8 cellular contexts compared by ENCODE assay signal in the genomic region with DNA sequence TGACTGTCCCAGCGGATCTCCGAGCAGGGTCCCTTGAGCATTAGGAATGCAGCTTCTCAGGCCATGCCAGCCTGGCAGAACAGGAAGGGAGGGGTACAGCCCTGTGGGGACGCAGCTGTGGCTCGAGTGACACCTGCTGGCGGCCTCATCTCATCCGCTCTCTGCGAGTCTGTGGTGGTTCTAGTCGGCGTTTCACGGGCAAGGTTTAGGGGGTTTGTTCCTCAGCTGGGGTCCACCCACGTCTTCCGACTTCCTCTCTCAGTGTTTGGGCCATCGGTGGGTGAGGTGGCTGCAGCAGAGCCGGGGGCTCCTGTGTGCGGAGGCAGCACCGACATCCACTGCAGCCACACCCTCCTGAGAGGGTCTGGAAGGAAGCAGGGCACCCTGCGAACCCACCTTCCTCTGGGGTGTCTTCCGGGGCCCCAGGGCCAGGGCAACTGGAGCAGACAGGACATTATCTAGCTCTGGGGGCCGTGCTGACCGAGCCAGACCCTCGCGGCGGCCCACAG. TPM values are rescaled to one million over a fixed set of nuclear protein-coding genes. Genes with fewer than 3 reads are reported as not detected.
A peak's percentile ranks its signal among the peaks of the same experiment; 100 is the strongest.
DNase-seq lines count a peak whose midpoint lies in the region; ATAC-seq and TF ChIP-seq lines count a peak whose summit lies in the region.

No MANE protein-coding gene starts in this region.

- H3K27ac Mint-ChIP-seq in CD4-positive, alpha-beta T cell, result no peak overlapping the region
- no peak overlapping the region for H3K27ac Mint-ChIP-seq in nephron

- no peaks in the 10 kb centered on the region for H3K36me3 ChIP-seq in PC-9 (ENCODE audit: low read depth)
- no peaks in the 10 kb centered on the region for H3K36me3 ChIP-seq in esophagus muscularis mucosa

- peaks cover 11% of the 10 kb centered on the region for H3K4me1 Mint-ChIP-seq in CD4-positive, alpha-beta T cell (ENCODE audit: low read depth)
- no peaks in the 10 kb centered on the region for H3K4me1 Mint-ChIP-seq in nephron

- H4K20me1 ChIP-seq in PC-9 (ENCODE audit: insufficient read depth), result no peaks in the 10 kb centered on the region

- H3K4me3 ChIP-seq in HFF-Myc (replicated peaks; ENCODE audit: low read depth, low read length) (no peak overlapping the region), PC-9 (peak overlapping the region; percentile 37; the same call in 1 of the 2 replicates), esophagus muscularis mucosa (peak overlapping the region in 2 of 4 donors; percentile 23 to 44)

- H3K9me3 ChIP-seq in CD4-positive, alpha-beta T cell (ENCODE audit: control insufficient read depth, low read length), result peaks cover 8% of the 10 kb centered on the region
- H3K9me3 ChIP-seq in PC-9 (ENCODE audit: insufficient read depth, low read depth) (0 out of 2 replicates have a peak, but pooled peaks cover 5% of the 10 kb centered on the region), esophagus muscularis mucosa (peaks cover 0 to 13% (median 7%) of the 10 kb centered on the region in 4 donors)

- no peaks in the 10 kb centered on the region for H3K36me3 Mint-ChIP-seq in CD4-positive, alpha-beta T cell (ENCODE audit: low read depth)
- peaks cover 4% of the 10 kb centered on the region for H3K36me3 Mint-ChIP-seq in nephron (ENCODE audit: low read depth)

- BruUV-seq in PC-9 (replicated peaks; lab: Mats Ljungman, UMichigan), result no TSS peak

- H3K9me3 Mint-ChIP-seq in CD4-positive, alpha-beta T cell, result peaks cover 5% of the 10 kb centered on the region
- H3K9me3 Mint-ChIP-seq in nephron, result peaks cover 17% of the 10 kb centered on the region

- peak; percentile 58 to 76 (median 64) for DNase-seq in CD4-positive, alpha-beta T cell
- DNase-seq in HFF-Myc (ENCODE audit: extremely low read depth, low read depth) (no peak), PC-9 (peak in 1 of 2 experiments; percentile 57), esophagus muscularis mucosa (ENCODE audit: extremely low spot score) (no peak)
- DNase-seq in activated T-cell treated with anti-CD3 and anti-CD28 coated beads, Interleukin-2, amount 50 U/mL, for 1 hour, result peak; percentile 74
- peak; percentile 79 for DNase-seq in stimulated activated naive CD8-positive, alpha-beta T cell treated with anti-CD3 and anti-CD28 coated beads, Interleukin-15, Interleukin-2, amounts not matched to agents 100 U/mL and 50 U/mL, for 24 hours

- POLR2A ChIA-PET in CD4-positive, alpha-beta T cell (lab: Charles Lee), result interaction anchor here (0.8 to 1.7 kb wide), 5 partner anchors 130 to 1074 kb away, joined by 3 to 8 read pairs (median 3); a partner anchor contains a TSS
- POLR2A ChIA-PET in PC-9 (lab: Charles Lee; ENCODE audit: unreplicated experiment), result no interaction called here

- CTCF ChIA-PET in CD4-positive, alpha-beta T cell (lab: Charles Lee), result interaction anchor here (0.6 to 2.3 kb wide), 14 partner anchors 9 to 312 kb away, joined by 3 to 17 read pairs (median 3); a partner anchor contains a TSS
- CTCF ChIA-PET in PC-9 (lab: Charles Lee), result interaction anchor here (0.5 to 2.9 kb wide), 14 partner anchors 40 to 434 kb away, joined by 3 to 14 read pairs (median 5); no protein-coding TSS in a partner anchor

- H3K4me3 Mint-ChIP-seq in CD4-positive, alpha-beta T cell, result peak overlapping the region; percentile 89
- peak overlapping the region in 1 of 3 experiments; percentile 50 for H3K4me3 Mint-ChIP-seq in nephron

- peak; percentile 77 for ATAC-seq in CD4-positive, alpha-beta T cell (ENCODE audit: poor library complexity)
- ATAC-seq in stimulated activated naive CD8-positive, alpha-beta T cell treated with anti-CD3 and anti-CD28 coated beads, Interleukin-15, Interleukin-2, amounts not matched to agents 100 U/mL and 50 U/mL, for 24 hours, result peak; percentile 82
- no peak for ATAC-seq in GM19455 (IDR thresholded peaks at IDR 0.05; ENCODE audit: unreplicated experiment)

- peaks cover 15% of the 10 kb centered on the region for H3K27me3 Mint-ChIP-seq in CD4-positive, alpha-beta T cell
- H3K27me3 Mint-ChIP-seq in nephron (ENCODE audit: low read depth), result peaks cover 79% of the 10 kb centered on the region

- intact Hi-C loops in CD4-positive, alpha-beta T cell (cut with DNase I, micrococcal nuclease), result loop anchor here (1.0 to 10.0 kb wide), 10 partner anchors 85 to 1073 kb away; no protein-coding TSS in a partner anchor
- intact Hi-C loops in PC-9 (cut with micrococcal nuclease; ENCODE audit: unreplicated experiment) (loop anchor here (1.0 to 5.0 kb wide), 7 partner anchors 47 to 318 kb away; a partner anchor contains a TSS), esophagus muscularis mucosa (cut with DNase I) (loop anchor here (2.0 to 5.0 kb wide), 3 partner anchors 43 to 223 kb away; no protein-coding TSS in a partner anchor)

- H2AFZ ChIP-seq in PC-9, result no peak overlapping the region

- H3K9me2 ChIP-seq in PC-9 (ENCODE audit: insufficient read depth), result no peaks in the 10 kb centered on the region

- H3F3A ChIP-seq in PC-9 (ENCODE audit: insufficient read depth, low read depth), result no peaks in the 10 kb centered on the region

- TF ChIP-seq CTCF in CD4-positive, alpha-beta T cell (IDR thresholded peaks at IDR 0.05), result peak; percentile 79
- TF ChIP-seq CTCF in HFF-Myc (IDR thresholded peaks at IDR 0.05; ENCODE audit: low read depth, low read length, missing control alignments), result peak; percentile 60
- peak; percentile 74 for TF ChIP-seq CTCF in PC-9 (conservative IDR thresholded peaks at IDR 0.05)
- peak in 2 of 3 experiments; percentile 30 to 46 for TF ChIP-seq CTCF in esophagus muscularis mucosa (IDR thresholded peaks at IDR 0.05)
- peak; percentile 72 to 75 (median 73) for TF ChIP-seq CTCF in nephron (IDR thresholded peaks at IDR 0.05; ENCODE audit: unreplicated experiment in 3 of 3)

- no peaks in the 10 kb centered on the region for H3K79me2 ChIP-seq in PC-9 (ENCODE audit: low read depth)

- WGBS in esophagus muscularis mucosa, result 13% methylated on average over 9 of the region's 23 CpGs

- peak overlapping the region; percentile 50 for H3K27ac ChIP-seq in CD4-positive, alpha-beta T cell (ENCODE audit: low read depth, low read length)
- H3K27ac ChIP-seq in PC-9 (no peak overlapping the region), esophagus muscularis mucosa (replicated peaks in 1 of 4) (no peak overlapping the region)

- H3K27me3 ChIP-seq in CD4-positive, alpha-beta T cell (ENCODE audit: control insufficient read depth, insufficient read depth, low read length), result no peaks in the 10 kb centered on the region
- peaks cover 90% of the 10 kb centered on the region for H3K27me3 ChIP-seq in PC-9 (ENCODE audit: insufficient read depth, low read depth)
- H3K27me3 ChIP-seq in esophagus muscularis mucosa, result peaks cover 0 to 43% (median 0%) of the 10 kb centered on the region in 4 donors

- H3K4me2 ChIP-seq in PC-9, result peak overlapping the region; percentile 75

- TF ChIP-seq EP300 in esophagus muscularis mucosa (IDR thresholded peaks at IDR 0.05), result no peak

- no peak for TF ChIP-seq POLR2A in esophagus muscularis mucosa (IDR thresholded peaks at IDR 0.05; ENCODE audit: low read depth)

- H3K4me1 ChIP-seq in PC-9 (replicated peaks; ENCODE audit: insufficient read depth) (no peaks in the 10 kb centered on the region; the same call in 1 of the 2 replicates), esophagus muscularis mucosa (peaks cover 11 to 17% (median 15%) of the 10 kb centered on the region in 4 donors)

RNA-seq across cellular contexts. Expression of a gene that starts 33.3 kb away (rescaled TPM):
- not detected for total RNA-seq in CD4-positive, alpha-beta T cell
- not detected in 2 replicates for total RNA-seq in PC-9 (2021)
- 1 to 10 TPM in 1 of 4 donors, under 1 TPM in 3; 0.42 to 2.2 (median 0.54) TPM for total RNA-seq in esophagus muscularis mucosa

Comparison
In these comparisons a context has a peak if more than half of its experiments do, and no peak if none do; other contexts are left out.
1. DNase-seq: peak in CD4-positive, alpha-beta T cell (10 of 10), activated T-cell treated with anti-CD3 and anti-CD28 coated beads, Interleukin-2, amount 50 U/mL, for 1 hour (single experiment) and stimulated activated naive CD8-positive, alpha-beta T cell treated with anti-CD3 and anti-CD28 coated beads, Interleukin-15, Interleukin-2, amounts not matched to agents 100 U/mL and 50 U/mL, for 24 hours (single experiment); none in HFF-Myc (single experiment) and esophagus muscularis mucosa (single experiment).
2. Peak in every context shown above with its lines, with median percentiles within 50 percentile points of each other: CTCF ChIP-seq.